ENCODE assay signal across 28 cellular contexts in the genomic region with DNA sequence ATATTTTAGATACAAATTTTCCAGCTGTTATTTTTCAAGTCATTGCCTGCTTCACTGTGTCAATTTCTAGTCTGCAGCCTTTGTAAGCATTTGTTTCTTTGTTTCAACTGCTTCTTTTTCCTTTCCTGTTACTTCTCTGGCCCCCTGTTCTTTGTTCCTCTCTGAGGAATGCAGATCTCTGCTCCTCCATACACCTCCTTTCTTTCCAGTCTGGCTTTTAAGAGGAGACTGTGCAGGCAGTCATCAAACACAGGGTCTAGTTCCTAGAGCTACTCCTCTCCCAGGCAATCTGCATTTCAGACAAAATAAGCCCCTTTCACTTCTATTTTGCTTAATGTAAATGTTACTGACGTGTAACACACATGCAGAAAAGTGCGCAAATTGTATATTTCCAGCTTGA.
"Had no signal": no experiment of that assay in that cellular context is flagged by ENCODE, and none has a peak within 500 bp of the region (broad histone marks: within the 10 kb centered on the region; RNA-seq: fewer than 3 reads in every experiment).

No MANE protein-coding gene starts in this region.

- H3K27ac Mint-ChIP-seq: activated B cell treated with CpG ODN at 0.5 μM for 24 hours; activated CD8-positive, alpha-beta T cell treated with anti-CD3 and anti-CD28 coated beads for 36 hours; activated naive CD4-positive, alpha-beta T cell treated with anti-CD3 and anti-CD28 coated beads for 36 hours; activated naive CD4-positive, alpha-beta T cell treated with anti-CD3 and anti-CD28 coated beads, Interleukin-2, amount 50 U/mL, for 24 hours; activated naive CD8-positive, alpha-beta T cell treated with anti-CD3 and anti-CD28 coated beads for 36 hours; activated naive CD8-positive, alpha-beta T cell treated with anti-CD3 and anti-CD28 coated beads, Interleukin-2, amount 50 U/mL, for 24 hours; activated T-helper 17 cell treated with anti-CD3 and anti-CD28 coated beads, Interleukin-2, amount 50 U/mL, for 72 hours; effector memory CD8-positive, alpha-beta T cell had no signal

- DNase-seq: activated B cell treated with CpG ODN at 0.5 μM for 24 hours; activated CD4-positive, alpha-beta T cell treated with anti-CD3 and anti-CD28 coated beads for 48 hours; activated CD4-positive, alpha-beta T cell treated with anti-CD3 and anti-CD28 coated beads, Interleukin-2, amount 50 U/mL, for 1 hour; activated CD4-positive, alpha-beta T cell treated with anti-CD3 and anti-CD28 coated beads, Interleukin-2, amount 50 U/mL, for 48 hours; activated CD8-positive, alpha-beta memory T cell treated with anti-CD3 and anti-CD28 coated beads for 24 hours; activated CD8-positive, alpha-beta T cell treated with anti-CD3 and anti-CD28 coated beads for 36 hours; activated effector memory CD4-positive, alpha-beta T cell treated with Interleukin-2 at 50 U/mL for 16 hours; activated gamma-delta T cell treated with Interleukin-2 at 50 U/mL for 16 hours; activated naive CD4-positive, alpha-beta T cell treated with anti-CD3 and anti-CD28 coated beads for 36 hours; activated naive CD8-positive, alpha-beta T cell treated with anti-CD3 and anti-CD28 coated beads for 36 hours; activated naive CD8-positive, alpha-beta T cell treated with anti-CD3 and anti-CD28 coated beads, Interleukin-2, amount 50 U/mL, for 24 hours; activated T-cell treated with anti-CD3 and anti-CD28 coated beads, Interleukin-2, amount 50 U/mL, for 4 hours; adrenal gland; amygdala; aorta; body of pancreas; caudate nucleus; cortex of kidney; dermis blood vessel endothelial cell; effector CD4-positive, alpha-beta T cell; effector memory CD8-positive, alpha-beta T cell; foreskin fibroblast; head of caudate nucleus; T-helper 2 cell had no signal

- H3K4me3 Mint-ChIP-seq: activated B cell treated with CpG ODN at 0.5 μM for 24 hours; activated CD8-positive, alpha-beta T cell treated with anti-CD3 and anti-CD28 coated beads for 36 hours; activated naive CD4-positive, alpha-beta T cell treated with anti-CD3 and anti-CD28 coated beads for 36 hours; activated naive CD4-positive, alpha-beta T cell treated with anti-CD3 and anti-CD28 coated beads, Interleukin-2, amount 50 U/mL, for 24 hours; activated naive CD8-positive, alpha-beta T cell treated with anti-CD3 and anti-CD28 coated beads for 36 hours; activated naive CD8-positive, alpha-beta T cell treated with anti-CD3 and anti-CD28 coated beads, Interleukin-2, amount 50 U/mL, for 24 hours; activated T-cell treated with anti-CD3 and anti-CD28 coated beads, Interleukin-2, amount 50 U/mL, for 4 hours; activated T-helper 17 cell treated with anti-CD3 and anti-CD28 coated beads, Interleukin-2, amount 50 U/mL, for 72 hours; effector memory CD8-positive, alpha-beta T cell had no signal

- H3K4me3 ChIP-seq: adrenal gland, body of pancreas had no signal

- H3K27me3 ChIP-seq: adrenal gland, body of pancreas had no signal

- H3K9me3 Mint-ChIP-seq: activated CD8-positive, alpha-beta T cell treated with anti-CD3 and anti-CD28 coated beads for 36 hours; activated naive CD4-positive, alpha-beta T cell treated with anti-CD3 and anti-CD28 coated beads for 36 hours; activated naive CD4-positive, alpha-beta T cell treated with anti-CD3 and anti-CD28 coated beads, Interleukin-2, amount 50 U/mL, for 24 hours; activated naive CD8-positive, alpha-beta T cell treated with anti-CD3 and anti-CD28 coated beads for 36 hours; activated naive CD8-positive, alpha-beta T cell treated with anti-CD3 and anti-CD28 coated beads, Interleukin-2, amount 50 U/mL, for 24 hours; activated T-cell treated with anti-CD3 and anti-CD28 coated beads, Interleukin-2, amount 50 U/mL, for 4 hours; activated T-helper 17 cell treated with anti-CD3 and anti-CD28 coated beads, Interleukin-2, amount 50 U/mL, for 72 hours; effector memory CD8-positive, alpha-beta T cell had no signal

- H3K4me1 Mint-ChIP-seq: activated naive CD4-positive, alpha-beta T cell treated with anti-CD3 and anti-CD28 coated beads, Interleukin-2, amount 50 U/mL, for 24 hours; activated naive CD8-positive, alpha-beta T cell treated with anti-CD3 and anti-CD28 coated beads, Interleukin-2, amount 50 U/mL, for 24 hours; activated T-helper 17 cell treated with anti-CD3 and anti-CD28 coated beads, Interleukin-2, amount 50 U/mL, for 72 hours had no signal

- H3K4me1 ChIP-seq: adrenal gland, body of pancreas had no signal

- H3K36me3 Mint-ChIP-seq: activated naive CD4-positive, alpha-beta T cell treated with anti-CD3 and anti-CD28 coated beads, Interleukin-2, amount 50 U/mL, for 24 hours; activated naive CD8-positive, alpha-beta T cell treated with anti-CD3 and anti-CD28 coated beads for 36 hours had no signal

- H3K27me3 Mint-ChIP-seq: activated naive CD8-positive, alpha-beta T cell treated with anti-CD3 and anti-CD28 coated beads, Interleukin-2, amount 50 U/mL, for 24 hours had no signal

- H3K9me3 ChIP-seq: adrenal gland, body of pancreas had no signal

- H3K36me3 ChIP-seq: adrenal gland had no signal

- H3K27ac ChIP-seq: adrenal gland, body of pancreas, epithelial cell of prostate had no signal

- ATAC-seq: activated CD4-positive, CD25-positive, alpha-beta regulatory T cell treated with anti-CD3 and anti-CD28 coated beads, Interleukin-2, amount 50 U/mL, for 24 hours; activated CD8-positive, alpha-beta T cell treated with anti-CD3 and anti-CD28 coated beads for 36 hours; activated naive CD8-positive, alpha-beta T cell treated with anti-CD3 and anti-CD28 coated beads, Interleukin-2, amount 50 U/mL, for 24 hours; activated T-cell treated with anti-CD3 and anti-CD28 coated beads, Interleukin-2, amount 50 U/mL, for 4 hours; activated T-helper 17 cell treated with anti-CD3 and anti-CD28 coated beads, Interleukin-2, amount 50 U/mL, for 72 hours; body of pancreas; effector memory CD8-positive, alpha-beta T cell had no signal
